Comparison of ENCODE assay signal across 8 cellular contexts in genomic region chr7:137846588-137847417, GRCh38. TPM values are rescaled to one million over a fixed set of nuclear protein-coding genes. Genes with fewer than 3 reads are reported as not detected.
DNase-seq lines count a peak whose midpoint lies in the region; ATAC-seq and TF ChIP-seq lines count a peak whose summit lies in the region.

Gene DGKI, minus strand, starts transcription at chr7:137846974.

- peak within 1 kb of the TSS; percentile 74 for H3K4me3 ChIP-seq in GM23248
- peak within 1 kb of the TSS; percentile 74 for H3K4me3 ChIP-seq in endodermal cell (ENCODE audit: low read length)

- H3K36me3 ChIP-seq in GM23248 (ENCODE audit: low read depth) = peaks cover 3% of the 10 kb centered on the region; the same call in 1 of the 2 replicates
- H3K36me3 ChIP-seq in endodermal cell (ENCODE audit: control insufficient read depth, insufficient read depth, low read length) = no peaks in the 10 kb centered on the region

- H2AFZ ChIP-seq in GM23248 = peak within 1 kb of the TSS; percentile 65

- peaks cover 61% of the 10 kb centered on the region for H3F3A ChIP-seq in GM23248 (ENCODE audit: insufficient read depth)

- H3K9me3 Mint-ChIP-seq in endodermal cell = no peaks in the 10 kb centered on the region

- H3K4me2 ChIP-seq in GM23248 (ENCODE audit: unreplicated experiment) = peak within 1 kb of the TSS; percentile 85

- peak; percentile 16 for DNase-seq in EL
- DNase-seq in GM23248 = peak; percentile 70
- peak; percentile 1 for DNase-seq in RWPE1 (ENCODE audit: low spot score)
- peak; percentile 79 for DNase-seq in endodermal cell
- peak; percentile 81 for DNase-seq in midbrain (lab: John Stamatoyannopoulos, UW)
- DNase-seq in ureter (ENCODE audit: low spot score) = peak; percentile 44

- no peaks in the 10 kb centered on the region for H3K27me3 ChIP-seq in GM23248 (replicated peaks; ENCODE audit: insufficient read depth)
- H3K27me3 ChIP-seq in endodermal cell (ENCODE audit: control insufficient read depth, insufficient read depth, low read length, poor library complexity, severe bottlenecking) = peaks cover 59% of the 10 kb centered on the region

- POLR2A ChIA-PET in RWPE1 (lab: Yijun Ruan, JAX; ENCODE audit: low non-redundant PET) = no interaction called here

- H3K27ac Mint-ChIP-seq in endodermal cell = no peak within 1 kb of the TSS

- in situ Hi-C loops in GM23248 (cut with MboI) = no loop called here

- H3K4me3 Mint-ChIP-seq in endodermal cell = peak within 1 kb of the TSS; percentile 47

- peaks cover 62% of the 10 kb centered on the region for H3K27me3 Mint-ChIP-seq in endodermal cell (ENCODE audit: insufficient read depth)

- no peak for ATAC-seq in HG03457 (IDR thresholded peaks at IDR 0.05; ENCODE audit: unreplicated experiment)
- no peak for ATAC-seq in HG02840 (IDR thresholded peaks at IDR 0.05; ENCODE audit: low FRiP score, unreplicated experiment)

- H3K4me1 Mint-ChIP-seq in endodermal cell = no peaks in the 10 kb centered on the region

- H3K4me1 ChIP-seq in GM23248 (ENCODE audit: insufficient read depth) = peaks cover 44% of the 10 kb centered on the region
- no peaks in the 10 kb centered on the region for H3K4me1 ChIP-seq in endodermal cell (ENCODE audit: control insufficient read depth, insufficient read depth, low read length)

- CTCF ChIA-PET in RWPE1 (lab: Yijun Ruan, JAX) = no interaction called here

- 3 to 4% methylated on average over 39 to 55 of the region's 93 CpGs for WGBS in GM23248 (ENCODE audit: low coverage in 1 of 2, low lambda C conversion rate in 2 of 2, missing lambda C conversion rate in 2 of 2), 2 experiments
- WGBS in endodermal cell (ENCODE audit: insufficient coverage in 1 of 2, insufficient read length in 1 of 2), 2 experiments = 1 to 4% methylated on average over 5 to 93 of the region's 93 CpGs

- H3K9ac ChIP-seq in GM23248 = peak within 1 kb of the TSS; percentile 78
- H3K9ac ChIP-seq in endodermal cell (ENCODE audit: extremely low read depth, low read length, poor library complexity, severe bottlenecking) = no peak within 1 kb of the TSS

- H3K79me2 ChIP-seq in GM23248 (ENCODE audit: insufficient read depth) = peaks cover 42% of the 10 kb centered on the region

- H3K9me3 ChIP-seq in GM23248 (ENCODE audit: low read depth) (no peaks in the 10 kb centered on the region), endodermal cell (ENCODE audit: control insufficient read depth, low read length) (no peaks in the 10 kb centered on the region)

- no peak for TF ChIP-seq CTCF in RWPE1 (conservative IDR thresholded peaks at IDR 0.05; ENCODE audit: low read depth)
- TF ChIP-seq CTCF in endodermal cell (conservative IDR thresholded peaks at IDR 0.05) = no peak

- H3K27ac ChIP-seq in GM23248 (peak within 1 kb of the TSS; percentile 16), RWPE1 (no peak within 1 kb of the TSS), endodermal cell (ENCODE audit: low read depth, low read length) (no peak within 1 kb of the TSS)

- no peaks in the 10 kb centered on the region for H3K36me3 Mint-ChIP-seq in endodermal cell (ENCODE audit: low read depth)

- no peaks in the 10 kb centered on the region for H4K20me1 ChIP-seq in GM23248 (ENCODE audit: insufficient read depth)

- H3K9me2 ChIP-seq in GM23248 (ENCODE audit: insufficient read depth) = no peaks in the 10 kb centered on the region

RNA-seq across cellular contexts. Expression of gene DGKI, which starts in this region (rescaled TPM):
- 21.1 and 25.9 TPM in 2 replicates for total RNA-seq in GM23248 (2014; rRNA removed; shearing (Covaris generic))
- 5.1 and 5.4 TPM in 2 replicates for polyA plus RNA-seq in GM23248 (2016; fragmentation: Nextera tagmentation; extraction: Ambion mirVana)
- total RNA-seq in endodermal cell (under 1 TPM; 0.04 to 0.64 TPM), ureter (3.3 TPM)
- polyA plus RNA-seq in endodermal cell (2013, experiment 1 of 2) = 1.6 TPM
- polyA plus RNA-seq in endodermal cell (2013, experiment 2 of 2) = 0.66 TPM

Comparison
In these comparisons a context has a peak if more than half of its experiments do, and no peak if none do; other contexts are left out.
1. DNase-seq: peak in every context shown above with its lines; median percentile 81 in midbrain; 79 in endodermal cell; 70 in GM23248; 44 in ureter; 16 in EL; 1 in RWPE1.